ENCODE assay signal across 21 cellular contexts in genomic region chr18:8709248-8710059, GRCh38. TPM values are rescaled to one million over a fixed set of nuclear protein-coding genes. Genes with fewer than 3 reads are reported as not detected.
DNase-seq lines count a peak whose midpoint lies in the region; FAIRE-seq and TF ChIP-seq lines count a peak whose summit lies in the region.
"Had no signal": no experiment of that assay in that cellular context is flagged by ENCODE, and none has a peak within 500 bp of the region (broad histone marks: within the 10 kb centered on the region; RNA-seq: fewer than 3 reads in every experiment).

No MANE protein-coding gene starts in this region.

- H3K27ac ChIP-seq in astrocyte (ENCODE audit: low read depth, low read length) (no peak overlapping the region), mesendoderm (ENCODE audit: low read depth, low read length) (no peak overlapping the region)
- H3K27ac ChIP-seq: gastrocnemius medialis, SJCRH30 had no signal

- H3K23ac ChIP-seq in mesendoderm (ENCODE audit: low read length), result no peak overlapping the region

- no CpG with 5 or more reads among the region's 14 CpGs for WGBS in mesendoderm (ENCODE audit: extremely low coverage, insufficient coverage, low lambda C conversion rate)

- H3K9ac ChIP-seq in astrocyte (ENCODE audit: low read length) (peak overlapping the region; percentile 30), mesendoderm (ENCODE audit: low read length) (no peak overlapping the region)

- H3K9me3 ChIP-seq in astrocyte (ENCODE audit: insufficient read depth, low read depth, low read length), result no peaks in the 10 kb centered on the region
- H3K9me3 ChIP-seq: gastrocnemius medialis, SJCRH30 had no signal

- no peak overlapping the region for H4K8ac ChIP-seq in mesendoderm (ENCODE audit: low read depth, low read length)

- peaks cover 61% of the 10 kb centered on the region for H4K20me1 ChIP-seq in astrocyte (ENCODE audit: insufficient read depth, low read length)

- POLR2A ChIA-PET in HEK293T (lab: Yijun Ruan, JAX), result no interaction called here

- H3K4me1 ChIP-seq in astrocyte (ENCODE audit: insufficient read depth, low read length) (peaks cover 20% of the 10 kb centered on the region), mesendoderm (ENCODE audit: control insufficient read depth, low read depth, low read length) (peaks cover 7% of the 10 kb centered on the region)
- H3K4me1 ChIP-seq: SJCRH30 had no signal

- H3K4me2 ChIP-seq in astrocyte (ENCODE audit: low read length) (peak overlapping the region; percentile 99), mesendoderm (ENCODE audit: low read length) (no peak overlapping the region)

- H2BK5ac ChIP-seq in mesendoderm (ENCODE audit: low read length), result no peak overlapping the region

- CTCF ChIA-PET in HEK293T (lab: Yijun Ruan, JAX), result no interaction called here

- H3K56ac ChIP-seq in mesendoderm (ENCODE audit: low read length), result peak overlapping the region; percentile 7

- DNase-seq in HFFc6 (no peak), astrocyte (ENCODE audit: low read depth) (peak; percentile 31), mesendoderm (no peak), RCC 7860 (ENCODE audit: low spot score) (no peak), NAMALWA (ENCODE audit: low spot score) (no peak), HEK293T (ENCODE audit: extremely low spot score) (no peak), SIG-M5 (lab: John Stamatoyannopoulos, UW) (no peak)
- DNase-seq: activated B cell treated with CpG ODN at 0.5 μM for 24 hours; activated CD8-positive, alpha-beta T cell treated with anti-CD3 and anti-CD28 coated beads for 36 hours; activated naive CD4-positive, alpha-beta T cell treated with Interleukin-2 at 50 U/mL for 16 hours; activated T-cell treated with anti-CD3 and anti-CD28 coated beads, Interleukin-2, amount 50 U/mL, for 24 hours; gastrocnemius medialis; naive thymus-derived CD4-positive, alpha-beta T cell; NCI-H1694; NCI-H774; SJCRH30 had no signal

- no peak overlapping the region for H4K5ac ChIP-seq in mesendoderm (ENCODE audit: low read length)

- no peak overlapping the region for H3K4ac ChIP-seq in mesendoderm (ENCODE audit: low read depth, low read length)

- H3K27me3 ChIP-seq in astrocyte (ENCODE audit: insufficient read depth, low read length), result no peaks in the 10 kb centered on the region
- no peaks in the 10 kb centered on the region for H3K27me3 ChIP-seq in mesendoderm (ENCODE audit: insufficient read depth, low read length, poor library complexity)
- H3K27me3 ChIP-seq: gastrocnemius medialis, SJCRH30 had no signal

- H3K4me3 ChIP-seq in astrocyte (ENCODE audit: insufficient read depth, low read depth, low read length) (no peak overlapping the region), mesendoderm (ENCODE audit: low read length) (no peak overlapping the region)
- H3K4me3 ChIP-seq: gastrocnemius medialis, SJCRH30 had no signal

- no peak overlapping the region for H2BK120ac ChIP-seq in mesendoderm (ENCODE audit: low read depth, low read length)

- no peak for TF ChIP-seq CTCF in HFFc6 (IDR thresholded peaks at IDR 0.05)
- TF ChIP-seq CTCF in astrocyte (IDR thresholded peaks at IDR 0.05; ENCODE audit: insufficient read depth, low read depth, low read length), result no peak

- H3K79me1 ChIP-seq in mesendoderm (ENCODE audit: low read length), result peaks cover 9% of the 10 kb centered on the region

- H3K4me1 Mint-ChIP-seq in HFFc6 (ENCODE audit: low read depth) (peaks cover 50% of the 10 kb centered on the region), astrocyte (ENCODE audit: low read depth, unreplicated experiment) (peaks cover 17% of the 10 kb centered on the region)

- FAIRE-seq in astrocyte (lab: Jason Lieb, UNC) (no peak), RCC 7860 (lab: Jason Lieb, UNC) (no peak)
- FAIRE-seq: GM18507 had no signal

- H3K27ac Mint-ChIP-seq in HFFc6 (no peak overlapping the region), astrocyte (ENCODE audit: unreplicated experiment) (peak overlapping the region; percentile 66)
- H3K27ac Mint-ChIP-seq: activated B cell treated with CpG ODN at 0.5 μM for 24 hours; activated CD8-positive, alpha-beta T cell treated with anti-CD3 and anti-CD28 coated beads for 36 hours; activated T-cell treated with anti-CD3 and anti-CD28 coated beads, Interleukin-2, amount 50 U/mL, for 24 hours; memory B cell; naive thymus-derived CD4-positive, alpha-beta T cell; stimulated activated memory B cell treated with anti-CD40 and anti-IgM and Interleukin-4, amounts not matched to agents 10 μg/mL and 1 μg/mL and 100 μg/mL, for 72 hours had no signal

- H3K4me3 Mint-ChIP-seq in HFFc6 (peak overlapping the region; percentile 99), astrocyte (ENCODE audit: unreplicated experiment) (peak overlapping the region; percentile 54)
- H3K4me3 Mint-ChIP-seq: activated B cell treated with CpG ODN at 0.5 μM for 24 hours; activated CD8-positive, alpha-beta T cell treated with anti-CD3 and anti-CD28 coated beads for 36 hours; activated T-cell treated with anti-CD3 and anti-CD28 coated beads, Interleukin-2, amount 50 U/mL, for 24 hours; central memory CD8-positive, alpha-beta T cell; memory B cell; stimulated activated memory B cell treated with anti-CD40 and anti-IgM and Interleukin-4, amounts not matched to agents 10 μg/mL and 1 μg/mL and 100 μg/mL, for 72 hours had no signal

- H3K27me3 Mint-ChIP-seq in HFFc6 (ENCODE audit: insufficient read depth) (peaks cover 6% of the 10 kb centered on the region; the same call in 1 of the 2 replicates), astrocyte (ENCODE audit: low read depth, unreplicated experiment) (no peaks in the 10 kb centered on the region)

- H3K36me3 Mint-ChIP-seq in HFFc6 (ENCODE audit: low read depth) (peaks cover 42% of the 10 kb centered on the region), astrocyte (ENCODE audit: low read depth, unreplicated experiment) (peaks cover 15% of the 10 kb centered on the region)
- H3K36me3 Mint-ChIP-seq: IgD-negative memory B cell; stimulated activated memory B cell treated with anti-CD40 and anti-IgM and Interleukin-4, amounts not matched to agents 10 μg/mL and 1 μg/mL and 100 μg/mL, for 72 hours had no signal

- no peak overlapping the region for H3K18ac ChIP-seq in mesendoderm (ENCODE audit: low read length)

- H2BK15ac ChIP-seq in mesendoderm (replicated peaks; ENCODE audit: low read depth), result no peak overlapping the region

- H3K36me3 ChIP-seq in astrocyte (ENCODE audit: insufficient read depth, low read length) (peaks cover 5% of the 10 kb centered on the region), mesendoderm (ENCODE audit: control insufficient read depth, insufficient read depth, low read length) (no peaks in the 10 kb centered on the region)
- H3K36me3 ChIP-seq: gastrocnemius medialis, SJCRH30 had no signal

- H3K9me3 Mint-ChIP-seq in HFFc6 (no peaks in the 10 kb centered on the region), astrocyte (ENCODE audit: unreplicated experiment) (peaks cover 2% of the 10 kb centered on the region)
- H3K9me3 Mint-ChIP-seq: activated CD8-positive, alpha-beta T cell treated with anti-CD3 and anti-CD28 coated beads for 36 hours; activated T-cell treated with anti-CD3 and anti-CD28 coated beads, Interleukin-2, amount 50 U/mL, for 24 hours; central memory CD8-positive, alpha-beta T cell; stimulated activated memory B cell treated with anti-CD40 and anti-IgM and Interleukin-4, amounts not matched to agents 10 μg/mL and 1 μg/mL and 100 μg/mL, for 72 hours had no signal

- H3K79me2 ChIP-seq in astrocyte (ENCODE audit: insufficient read depth, low read length) (peaks cover 78% of the 10 kb centered on the region), mesendoderm (ENCODE audit: control insufficient read depth, insufficient read depth, low read length) (peaks cover 55% of the 10 kb centered on the region)

- no peak overlapping the region for H2AK5ac ChIP-seq in mesendoderm (ENCODE audit: low read length)

- H2AFZ ChIP-seq in astrocyte (ENCODE audit: low read depth, low read length), result no peak overlapping the region

TF ChIP-seq in HEK293T, 16 proteins besides CTCF, POLR2A, EP300 and RAD21:
- TF ChIP-seq ELF4 (IDR thresholded peaks at IDR 0.05), result no peak
- no peak for TF ChIP-seq SP1 (IDR thresholded peaks at IDR 0.05)
- TF ChIP-seq SUZ12 (IDR thresholded peaks at IDR 0.05), result no peak
- TF ChIP-seq BHLHE40 (IDR thresholded peaks at IDR 0.05; ENCODE audit: borderline replicate concordance), result no peak
- no peak for TF ChIP-seq FOXK2 (IDR thresholded peaks at IDR 0.05)
- TF ChIP-seq NFRKB (IDR thresholded peaks at IDR 0.05), result no peak
- TF ChIP-seq, protein P1, sequence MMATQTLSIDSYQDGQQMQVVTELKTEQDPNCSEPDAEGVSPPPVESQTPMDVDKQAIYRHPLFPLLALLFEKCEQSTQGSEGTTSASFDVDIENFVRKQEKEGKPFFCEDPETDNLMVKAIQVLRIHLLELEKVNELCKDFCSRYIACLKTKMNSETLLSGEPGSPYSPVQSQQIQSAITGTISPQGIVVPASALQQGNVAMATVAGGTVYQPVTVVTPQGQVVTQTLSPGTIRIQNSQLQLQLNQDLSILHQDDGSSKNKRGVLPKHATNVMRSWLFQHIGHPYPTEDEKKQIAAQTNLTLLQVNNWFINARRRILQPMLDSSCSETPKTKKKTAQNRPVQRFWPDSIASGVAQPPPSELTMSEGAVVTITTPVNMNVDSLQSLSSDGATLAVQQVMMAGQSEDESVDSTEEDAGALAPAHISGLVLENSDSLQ (IDR thresholded peaks at IDR 0.05), result no peak
- TF ChIP-seq FOXM1 (IDR thresholded peaks at IDR 0.05; ENCODE audit: borderline replicate concordance), result no peak

RNA-seq across cellular contexts. Expression of gene MTCL1, which starts 4.1 kb away (rescaled TPM):
- 10 to 100 TPM; 47.2 to 59.7 (median 55.3) TPM for total RNA-seq in HFFc6 (2021; fragmentation: NEBNext Ultra II Directional; extraction: Animal tissue kit (Norgen Biotek cat#: 25700))
- 48.6 and 59.3 TPM in 2 replicates for total RNA-seq in astrocyte
- 34.1 TPM for polyA plus RNA-seq in mesendoderm (2013, experiment 1 of 2)
- polyA plus RNA-seq in mesendoderm (2013, experiment 2 of 2), result 35.6 TPM
- polyA plus RNA-seq: naive thymus-derived CD4-positive, alpha-beta T cell had no signal
